ENCODE assay signal across 9 cellular contexts in the genomic region with DNA sequence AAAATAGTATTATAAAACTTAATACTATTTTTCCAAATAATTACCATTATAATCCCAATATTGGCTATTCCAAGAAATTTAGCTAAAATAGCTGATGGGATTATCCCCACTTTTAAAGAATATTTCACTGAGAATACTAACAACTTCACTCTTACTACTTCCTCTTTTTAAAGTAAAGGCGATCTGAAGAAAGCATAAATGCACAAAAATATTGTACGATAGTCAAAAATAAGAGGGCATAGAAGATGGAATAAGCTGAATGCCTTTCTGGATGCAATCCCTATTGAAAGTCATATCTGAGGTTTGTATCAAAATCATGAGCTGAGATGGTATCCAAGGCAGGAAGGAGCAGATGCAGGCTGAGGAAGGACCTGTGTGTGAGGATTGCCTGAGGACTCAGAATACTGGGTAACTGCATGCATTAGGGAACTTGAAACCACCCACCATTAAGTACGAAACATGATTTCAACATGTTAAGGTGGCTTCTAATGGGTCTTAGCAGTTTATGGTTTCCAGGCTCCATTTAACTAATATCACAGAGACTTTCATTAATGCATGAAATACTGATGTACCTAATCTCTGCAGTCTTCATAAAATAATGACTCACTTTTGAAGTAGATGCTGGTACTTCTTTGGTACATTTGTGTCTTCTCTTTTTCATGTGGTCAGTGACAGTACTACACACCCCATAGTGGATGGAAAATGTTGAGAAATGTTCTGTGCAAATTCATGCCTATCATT. TPM values are rescaled to one million over a fixed set of nuclear protein-coding genes. Genes with fewer than 3 reads are reported as not detected.
DNase-seq lines count a peak whose midpoint lies in the region; ATAC-seq and TF ChIP-seq lines count a peak whose summit lies in the region.
"Had no signal": no experiment of that assay in that cellular context is flagged by ENCODE, and none has a peak within 500 bp of the region (broad histone marks: within the 10 kb centered on the region; RNA-seq: fewer than 3 reads in every experiment).

No MANE protein-coding gene starts in this region.

- TF ChIP-seq POLR2A in NB4 (IDR thresholded peaks at IDR 0.05; ENCODE audit: extremely low read depth, insufficient read length) = no peak

- DNase-seq in NB4 (ENCODE audit: low read depth) = peak; percentile 63
- DNase-seq in foreskin keratinocyte = no peak
- DNase-seq in COLO668 (lab: John Stamatoyannopoulos, UW; ENCODE audit: unreplicated experiment) = no peak
- DNase-seq in DMS53 treated with DMSO at 0.1 percent for 48 hours (lab: John Stamatoyannopoulos, UW; ENCODE audit: unreplicated experiment) = no peak
- no peak for DNase-seq in NCI-H446 (lab: John Stamatoyannopoulos, UW)
- no peak for DNase-seq in activated CD4-positive, alpha-beta T cell treated with anti-CD3 and anti-CD28 coated beads for 48 hours

- H3K27ac ChIP-seq in foreskin keratinocyte = no peak overlapping the region

- ATAC-seq in GM18511 (IDR thresholded peaks at IDR 0.05; ENCODE audit: unreplicated experiment) = peak; percentile 55
- peak; percentile 42 for ATAC-seq in HG02588 (IDR thresholded peaks at IDR 0.05; ENCODE audit: unreplicated experiment)
- ATAC-seq in foreskin keratinocyte = peak; percentile 75

- TF ChIP-seq CTCF in NB4 (IDR thresholded peaks at IDR 0.05; ENCODE audit: low read depth, low read length) (no peak), foreskin keratinocyte (conservative IDR thresholded peaks at IDR 0.05) (peak; percentile 22)

- H3K4me3 ChIP-seq in NB4 (ENCODE audit: low read depth, low read length) = peak overlapping the region; percentile 29

- H3K27me3 ChIP-seq in foreskin keratinocyte = no peaks in the 10 kb centered on the region
- H3K27me3 ChIP-seq: SJSA1 had no signal

- peaks cover 15% of the 10 kb centered on the region for H3K4me1 ChIP-seq in foreskin keratinocyte

RNA-seq across cellular contexts. Expression of gene RGS1, which starts 29.6 kb away (rescaled TPM):
- not detected in 2 replicates for total RNA-seq in foreskin keratinocyte
- not detected in 2 replicates for polyA plus RNA-seq in foreskin keratinocyte
- total RNA-seq: SJSA1 had no signal
